1 cellular context compared by ENCODE assay signal in genomic region chr4:133102612-133103409, GRCh38.
TF ChIP-seq lines count a peak whose summit lies in the region.

No MANE protein-coding gene starts in this region.

TF ChIP-seq in IMR-90, 13 proteins besides CTCF, POLR2A, EP300 and RAD21 (continued from another document):
- TF ChIP-seq BHLHE40 (IDR thresholded peaks at IDR 0.05; ENCODE audit: low read depth, low read length) (no peak), RFX5 (IDR thresholded peaks at IDR 0.05; ENCODE audit: low read depth, low read length) (no peak), MXI1 (IDR thresholded peaks at IDR 0.05; ENCODE audit: borderline replicate concordance, low read depth, low read length) (no peak)
